Comparison of ENCODE assay signal across 11 cellular contexts in genomic region chr5:181235689-181236366, GRCh38. TPM values are rescaled to one million over a fixed set of nuclear protein-coding genes. Genes with fewer than 3 reads are reported as not detected.
DNase-seq lines count a peak whose midpoint lies in the region; ATAC-seq and TF ChIP-seq lines count a peak whose summit lies in the region.
"Had no signal": no experiment of that assay in that cellular context is flagged by ENCODE, and none has a peak within 500 bp of the region (broad histone marks: within the 10 kb centered on the region; RNA-seq: fewer than 3 reads in every experiment).

No MANE protein-coding gene starts in this region.

- H3K9me3 Mint-ChIP-seq in activated T-cell treated with anti-CD3 and anti-CD28 coated beads, Interleukin-2, amount 50 U/mL, for 24 hours = no peaks in the 10 kb centered on the region
- H3K9me3 Mint-ChIP-seq in activated naive CD8-positive, alpha-beta T cell (ENCODE audit: low read depth) = no peaks in the 10 kb centered on the region
- H3K9me3 Mint-ChIP-seq: T-helper 1 cell treated with Interleukin-12 subunit alpha and Interleukin-12 subunit beta and Interleukin-4 antibody, amounts not matched to agents 30 μg/mL and 1 μg/mL, for 36 hours had no signal

- TF ChIP-seq CTCF in IMR-90 (conservative IDR thresholded peaks at IDR 0.05; ENCODE audit: low read depth, low read length) (no peak), parathyroid adenoma (IDR thresholded peaks at IDR 0.05) (no peak)

- H3K27me3 ChIP-seq in IMR-90 (ENCODE audit: control insufficient read depth, insufficient read depth, low read length) = no peaks in the 10 kb centered on the region
- no peaks in the 10 kb centered on the region for H3K27me3 ChIP-seq in parathyroid adenoma (ENCODE audit: control insufficient read depth, insufficient read depth, low read length)
- H3K27me3 ChIP-seq: tibial nerve had no signal

- dilution Hi-C loops in IMR-90 (cut with HindIII; ENCODE audit: low sequenced_read_pairs, unreplicated experiment) = no loop called here

- peaks cover 32% of the 10 kb centered on the region for H3K4me1 Mint-ChIP-seq in activated T-cell treated with anti-CD3 and anti-CD28 coated beads, Interleukin-2, amount 50 U/mL, for 24 hours (ENCODE audit: low read depth)
- H3K4me1 Mint-ChIP-seq in activated naive CD8-positive, alpha-beta T cell (ENCODE audit: low read depth) = peaks cover 36% of the 10 kb centered on the region

- no peak overlapping the region for H3K4me3 Mint-ChIP-seq in activated T-cell treated with anti-CD3 and anti-CD28 coated beads, Interleukin-2, amount 50 U/mL, for 24 hours
- no peak overlapping the region for H3K4me3 Mint-ChIP-seq in activated naive CD8-positive, alpha-beta T cell
- H3K4me3 Mint-ChIP-seq: T-helper 1 cell treated with Interleukin-12 subunit alpha and Interleukin-12 subunit beta and Interleukin-4 antibody, amounts not matched to agents 30 μg/mL and 1 μg/mL, for 36 hours had no signal

- H3K9ac ChIP-seq in IMR-90 (ENCODE audit: low read depth, low read length) (no peak overlapping the region), parathyroid adenoma (no peak overlapping the region)

- peaks cover 77% of the 10 kb centered on the region for H3K36me3 ChIP-seq in IMR-90 (ENCODE audit: control insufficient read depth, insufficient read depth, low read length)
- no peaks in the 10 kb centered on the region for H3K36me3 ChIP-seq in parathyroid adenoma (ENCODE audit: control insufficient read depth, insufficient read depth, low read length)

- no peak overlapping the region for H3K56ac ChIP-seq in IMR-90 (ENCODE audit: extremely low read depth, insufficient read depth, low read length)

- H3K18ac ChIP-seq in IMR-90 (ENCODE audit: low read depth, low read length) = no peak overlapping the region

- CTCF ChIA-PET in IMR-90 (lab: Yijun Ruan, JAX) = no interaction called here

- no peak overlapping the region for H4K8ac ChIP-seq in IMR-90 (ENCODE audit: low read depth in 2 of 2, low read length in 2 of 2)

- peak; percentile 52; the same call in 1 of the 2 replicates for TF ChIP-seq POLR2A in IMR-90 (IDR thresholded peaks at IDR 0.05; ENCODE audit: low read depth, low read length)

- H3K23ac ChIP-seq in IMR-90 (ENCODE audit: low read depth, low read length) = no peak overlapping the region

- peaks cover 17 to 40% of the 10 kb centered on the region in 2 experiments for H3K79me1 ChIP-seq in IMR-90 (ENCODE audit: low read depth in 1 of 2, low read length in 2 of 2)

- intact Hi-C loops in IMR-90 (cut with micrococcal nuclease) = no loop called here

- 100% methylated on average over 1 of the region's 5 CpGs; no CpG with 5 or more reads in 1 of the 2 experiments for WGBS in IMR-90 (ENCODE audit: extremely low coverage in 2 of 2, insufficient read length in 1 of 2), 2 experiments

- H3K9me3 ChIP-seq in IMR-90 (ENCODE audit: control insufficient read depth, insufficient read depth, low read length) (no peaks in the 10 kb centered on the region), parathyroid adenoma (ENCODE audit: control insufficient read depth, low read length) (no peaks in the 10 kb centered on the region)
- H3K9me3 ChIP-seq: tibial nerve had no signal

- H3K4ac ChIP-seq in IMR-90 (ENCODE audit: low read depth, low read length) = no peak overlapping the region

- no peak overlapping the region for H2BK20ac ChIP-seq in IMR-90 (ENCODE audit: low read depth, low read length)

- peaks cover 6% of the 10 kb centered on the region for H3K9me1 ChIP-seq in IMR-90 (ENCODE audit: insufficient read depth, low read length)

- POLR2A ChIA-PET in IMR-90 (lab: Charles Lee; ENCODE audit: unreplicated experiment) = no interaction called here

- peaks cover 92% of the 10 kb centered on the region for H3K36me3 Mint-ChIP-seq in activated T-cell treated with anti-CD3 and anti-CD28 coated beads, Interleukin-2, amount 50 U/mL, for 24 hours (ENCODE audit: low read depth)
- H3K36me3 Mint-ChIP-seq in activated naive CD8-positive, alpha-beta T cell = peaks cover 13% of the 10 kb centered on the region

- H3K27me3 Mint-ChIP-seq in activated T-cell treated with anti-CD3 and anti-CD28 coated beads, Interleukin-2, amount 50 U/mL, for 24 hours = no peaks in the 10 kb centered on the region
- no peaks in the 10 kb centered on the region for H3K27me3 Mint-ChIP-seq in activated naive CD8-positive, alpha-beta T cell

- no peaks in the 10 kb centered on the region for H3K4me1 ChIP-seq in IMR-90 (ENCODE audit: control insufficient read depth, insufficient read depth, low read length)
- H3K4me1 ChIP-seq in parathyroid adenoma = peaks cover 8% of the 10 kb centered on the region

- TF ChIP-seq RAD21 in IMR-90 (IDR thresholded peaks at IDR 0.05; ENCODE audit: low read length) = no peak

- peaks cover 74% of the 10 kb centered on the region for H4K20me1 ChIP-seq in IMR-90 (ENCODE audit: insufficient read depth, low read length)

- no peak overlapping the region for H2BK15ac ChIP-seq in IMR-90 (ENCODE audit: low read depth, low read length)

- no peak overlapping the region for H2AK5ac ChIP-seq in IMR-90 (ENCODE audit: low read depth, low read length)

- H3K27ac ChIP-seq in IMR-90 (ENCODE audit: insufficient read depth, low read length) (no peak overlapping the region), parathyroid adenoma (peak overlapping the region; percentile 74)
- H3K27ac ChIP-seq: tibial nerve had no signal

- H3K4me3 ChIP-seq in IMR-90 (ENCODE audit: insufficient read depth, low read depth, low read length) = no peak overlapping the region
- no peak overlapping the region for H3K4me3 ChIP-seq in parathyroid adenoma (ENCODE audit: low read depth, low read length)
- H3K4me3 ChIP-seq: tibial nerve had no signal

- H2BK5ac ChIP-seq in IMR-90 (ENCODE audit: low read depth, low read length, poor library complexity, severe bottlenecking) = no peak overlapping the region

- peak overlapping the region; percentile 100 for H3K27ac Mint-ChIP-seq in activated T-cell treated with anti-CD3 and anti-CD28 coated beads, Interleukin-2, amount 50 U/mL, for 24 hours
- H3K27ac Mint-ChIP-seq in activated naive CD8-positive, alpha-beta T cell = peak overlapping the region; percentile 77
- H3K27ac Mint-ChIP-seq: T-helper 1 cell treated with Interleukin-12 subunit alpha and Interleukin-12 subunit beta and Interleukin-4 antibody, amounts not matched to agents 30 μg/mL and 1 μg/mL, for 36 hours had no signal

- ATAC-seq in IMR-90 (ENCODE audit: low read depth) (no peak), GM18861 (IDR thresholded peaks at IDR 0.05; ENCODE audit: unreplicated experiment) (no peak)

- H3K4me2 ChIP-seq in IMR-90 (ENCODE audit: low read depth, low read length) (no peak overlapping the region), parathyroid adenoma (ENCODE audit: low read length) (no peak overlapping the region)

- DNase-seq in activated T-cell treated with anti-CD3 and anti-CD28 coated beads, Interleukin-2, amount 50 U/mL, for 24 hours = no peak
- DNase-seq in activated T-cell treated with anti-CD3 and anti-CD28 coated beads for 4 hours (no peak), IMR-90 (no peak), NCI-H774 (lab: John Stamatoyannopoulos, UW) (no peak), Kasumi-1 (lab: John Stamatoyannopoulos, UW) (no peak)
- DNase-seq: NCI-H1436 treated with DMSO at 0.1 percent for 48 hours had no signal

- in situ Hi-C loops in IMR-90 (cut with MboI; ENCODE audit: low sequenced_read_pairs) = no loop called here

- no TSS peak for BruUV-seq in IMR-90 (replicated peaks; lab: Mats Ljungman, UMichigan)

- H3K14ac ChIP-seq in IMR-90 (replicated peaks; ENCODE audit: low read depth, low read length) = no peak overlapping the region

- no peak overlapping the region for H2AK9ac ChIP-seq in IMR-90 (replicated peaks; ENCODE audit: low read depth, low read length, poor library complexity)

- H3K79me2 ChIP-seq in parathyroid adenoma = peaks cover 15% of the 10 kb centered on the region

- H2AFZ ChIP-seq in IMR-90 (replicated peaks; ENCODE audit: low read length, poor library complexity) = no peak overlapping the region
- H2AFZ ChIP-seq in parathyroid adenoma = no peak overlapping the region

- H2BK120ac ChIP-seq in IMR-90 (ENCODE audit: low read depth, low read length) = no peak overlapping the region

- no peak overlapping the region for H4K91ac ChIP-seq in IMR-90 (ENCODE audit: insufficient read depth, low read depth, low read length)

- no peak overlapping the region for H4K5ac ChIP-seq in IMR-90 (ENCODE audit: low read depth, low read length)

TF ChIP-seq in IMR-90, 13 proteins besides CTCF, POLR2A, EP300 and RAD21:
- peak; percentile 37; the same call in 1 of the 2 replicates for TF ChIP-seq MAFK (IDR thresholded peaks at IDR 0.05; ENCODE audit: low read depth, low read length)
- TF ChIP-seq ELK1 (IDR thresholded peaks at IDR 0.05; ENCODE audit: borderline replicate concordance, low read depth, low read length) = no peak

RNA-seq across cellular contexts. Expression of gene RACK1, which starts 7.9 kb away (rescaled TPM):
- 5,432 and 9,350 TPM in 2 replicates for total RNA-seq in IMR-90 (2012; rRNA removed)
- 4,263 and 4,589 TPM in 2 replicates for polyA plus RNA-seq in IMR-90 (2012; rRNA removed)
- polyA plus RNA-seq in IMR-90 (2012; cell fraction: cytosol; rRNA removed) = 5,168 and 5,845 TPM in 2 replicates
- polyA plus RNA-seq in IMR-90 (2012; cell fraction: nucleus; rRNA removed; ENCODE audit: low replicate concordance) = 1,327 and 2,272 TPM in 2 replicates

RNA-seq across cellular contexts. Expression of gene TRIM41, which starts 12.7 kb away (rescaled TPM):
- 5.9 and 6.9 TPM in 2 replicates for total RNA-seq in IMR-90 (2012; rRNA removed)
- polyA plus RNA-seq in IMR-90 (2012; rRNA removed) = 15.7 and 16.9 TPM in 2 replicates
- polyA plus RNA-seq in IMR-90 (2012; cell fraction: cytosol; rRNA removed) = 9.6 and 12.6 TPM in 2 replicates
- polyA plus RNA-seq in IMR-90 (2012; cell fraction: nucleus; rRNA removed; ENCODE audit: low replicate concordance) = 63.1 and 67.0 TPM in 2 replicates

RNA-seq across cellular contexts. Expression of gene TRIM52, which starts 25.1 kb away (rescaled TPM):
- 2.3 and 3.9 TPM in 2 replicates for total RNA-seq in IMR-90 (2012; rRNA removed)
- polyA plus RNA-seq in IMR-90 (2012; rRNA removed) = 6.1 and 6.9 TPM in 2 replicates
- polyA plus RNA-seq in IMR-90 (2012; cell fraction: cytosol; rRNA removed) = 1.4 and 1.9 TPM in 2 replicates
- 11.0 and 27.8 TPM in 2 replicates for polyA plus RNA-seq in IMR-90 (2012; cell fraction: nucleus; rRNA removed; ENCODE audit: low replicate concordance)

RNA-seq across cellular contexts. Expression of gene TRIM7, which starts 30.8 kb away (rescaled TPM):
- total RNA-seq in IMR-90 (2012; rRNA removed) = 0.54 and 0.83 TPM in 2 replicates
- polyA plus RNA-seq in IMR-90 (2012; rRNA removed) = 1.0 and 1.3 TPM in 2 replicates
- polyA plus RNA-seq in IMR-90 (2012; cell fraction: cytosol; rRNA removed) = 1.6 and 1.8 TPM in 2 replicates
- 0.76 and 1.6 TPM in 2 replicates for polyA plus RNA-seq in IMR-90 (2012; cell fraction: nucleus; rRNA removed; ENCODE audit: low replicate concordance)
